12 cellular contexts compared by ENCODE assay signal in the genomic region with DNA sequence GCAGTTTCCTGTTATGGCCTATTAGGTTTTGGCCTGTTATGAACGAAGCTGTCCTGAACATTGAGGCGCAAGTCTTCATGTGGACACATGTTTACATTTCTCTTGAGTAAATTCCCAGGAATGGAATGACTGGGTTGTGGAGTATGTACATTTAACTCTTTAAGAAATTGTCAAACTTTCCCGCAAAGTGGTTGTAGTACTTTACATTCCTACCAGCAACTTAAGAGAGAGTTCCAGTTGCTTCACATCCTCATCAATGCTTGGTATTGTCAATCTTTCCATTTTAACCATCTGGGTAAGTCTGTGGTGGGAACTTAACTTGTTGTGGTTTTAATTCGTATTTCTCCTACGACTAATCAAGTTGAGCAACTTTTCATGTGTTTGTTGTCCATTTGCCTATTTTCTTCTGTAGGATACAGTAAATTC.
DNase-seq lines count a peak whose midpoint lies in the region; ATAC-seq and TF ChIP-seq lines count a peak whose summit lies in the region.
"Had no signal": no experiment of that assay in that cellular context is flagged by ENCODE, and none has a peak within 500 bp of the region (broad histone marks: within the 10 kb centered on the region; RNA-seq: fewer than 3 reads in every experiment).

No MANE protein-coding gene starts in this region.

- H3K4me3 ChIP-seq in GM23338: no peak overlapping the region

- no peaks in the 10 kb centered on the region for H3K79me2 ChIP-seq in GM23338 (replicated peaks; ENCODE audit: insufficient read depth)

- no peak overlapping the region for H3K4me2 ChIP-seq in GM23338

- no peak for ATAC-seq in GM23338
- ATAC-seq: left colon; stimulated activated memory B cell treated with anti-CD40 and anti-IgM and Interleukin-4, amounts not matched to agents 10 μg/mL and 1 μg/mL and 100 μg/mL, for 72 hours had no signal

- no peak overlapping the region for H3K27ac Mint-ChIP-seq in GM23338
- H3K27ac Mint-ChIP-seq: stimulated activated memory B cell treated with anti-CD40 and anti-IgM and Interleukin-4, amounts not matched to agents 10 μg/mL and 1 μg/mL and 100 μg/mL, for 72 hours had no signal

- H3F3A ChIP-seq in GM23338 (replicated peaks; ENCODE audit: low read depth): no peaks in the 10 kb centered on the region

- no peak for TF ChIP-seq CTCF in GM23338 (conservative IDR thresholded peaks at IDR 0.05; ENCODE audit: low read depth in 2 of 2)

- no peaks in the 10 kb centered on the region for H3K36me3 ChIP-seq in GM23338 (ENCODE audit: insufficient read depth)

- H3K9me3 Mint-ChIP-seq in GM23338: peaks cover 14% of the 10 kb centered on the region; the same call in 2 of the 3 replicates

- no peaks in the 10 kb centered on the region for H3K27me3 ChIP-seq in GM23338 (ENCODE audit: insufficient read depth)

- peak overlapping the region; percentile 79 for H3K27ac ChIP-seq in epithelial cell of prostate
- H3K27ac ChIP-seq in GM23338 (ENCODE audit: low read depth): no peak overlapping the region

- H3K9me2 ChIP-seq in GM23338 (ENCODE audit: insufficient read depth): 0 out of 2 replicates have a peak, but pooled peaks cover 5% of the 10 kb centered on the region

- no peak overlapping the region for H3K4me3 Mint-ChIP-seq in GM23338
- H3K4me3 Mint-ChIP-seq: stimulated activated memory B cell treated with anti-CD40 and anti-IgM and Interleukin-4, amounts not matched to agents 10 μg/mL and 1 μg/mL and 100 μg/mL, for 72 hours had no signal

- H2AFZ ChIP-seq in GM23338: no peak overlapping the region

- H3K4me1 Mint-ChIP-seq in GM23338: peaks cover 3% of the 10 kb centered on the region; the same call in 1 of the 3 replicates
- H3K4me1 Mint-ChIP-seq: stimulated activated memory B cell treated with anti-CD40 and anti-IgM and Interleukin-4, amounts not matched to agents 10 μg/mL and 1 μg/mL and 100 μg/mL, for 72 hours had no signal

- DNase-seq in GM04504 (ENCODE audit: low read depth) (peak; percentile 25), OCI-M1 (lab: John Stamatoyannopoulos, UW) (peak; percentile 25), epithelial cell of prostate (ENCODE audit: low read depth, low spot score) (peak; percentile 94), renal cortical epithelial cell (ENCODE audit: low read depth) (peak; percentile 95), NK-92 (lab: John Stamatoyannopoulos, UW; ENCODE audit: unreplicated experiment) (no peak), NCI-H187 (lab: John Stamatoyannopoulos, UW) (no peak), GM23338 (ENCODE audit: low spot score) (no peak), NCI-H345 treated with DMSO at 0.1 percent for 48 hours (lab: John Stamatoyannopoulos, UW; ENCODE audit: unreplicated experiment) (no peak)
- DNase-seq: left colon, MM.1S, NCI-H526 treated with DMSO at 0.1 percent for 48 hours had no signal

- H3K27me3 Mint-ChIP-seq in GM23338 (ENCODE audit: insufficient read depth, low read depth, poor library complexity): no peaks in the 10 kb centered on the region

- H3K4me1 ChIP-seq in GM23338 (ENCODE audit: insufficient read depth): no peaks in the 10 kb centered on the region

- H3K36me3 Mint-ChIP-seq in GM23338 (ENCODE audit: low read depth): peaks cover 8% of the 10 kb centered on the region; the same call in 2 of the 3 replicates
- H3K36me3 Mint-ChIP-seq: stimulated activated memory B cell treated with anti-CD40 and anti-IgM and Interleukin-4, amounts not matched to agents 10 μg/mL and 1 μg/mL and 100 μg/mL, for 72 hours had no signal

- no peaks in the 10 kb centered on the region for H4K20me1 ChIP-seq in GM23338 (replicated peaks; ENCODE audit: insufficient read depth)

TF ChIP-seq in GM23338, 12 proteins besides CTCF, POLR2A, EP300 and RAD21:
- TF ChIP-seq, protein P1, sequence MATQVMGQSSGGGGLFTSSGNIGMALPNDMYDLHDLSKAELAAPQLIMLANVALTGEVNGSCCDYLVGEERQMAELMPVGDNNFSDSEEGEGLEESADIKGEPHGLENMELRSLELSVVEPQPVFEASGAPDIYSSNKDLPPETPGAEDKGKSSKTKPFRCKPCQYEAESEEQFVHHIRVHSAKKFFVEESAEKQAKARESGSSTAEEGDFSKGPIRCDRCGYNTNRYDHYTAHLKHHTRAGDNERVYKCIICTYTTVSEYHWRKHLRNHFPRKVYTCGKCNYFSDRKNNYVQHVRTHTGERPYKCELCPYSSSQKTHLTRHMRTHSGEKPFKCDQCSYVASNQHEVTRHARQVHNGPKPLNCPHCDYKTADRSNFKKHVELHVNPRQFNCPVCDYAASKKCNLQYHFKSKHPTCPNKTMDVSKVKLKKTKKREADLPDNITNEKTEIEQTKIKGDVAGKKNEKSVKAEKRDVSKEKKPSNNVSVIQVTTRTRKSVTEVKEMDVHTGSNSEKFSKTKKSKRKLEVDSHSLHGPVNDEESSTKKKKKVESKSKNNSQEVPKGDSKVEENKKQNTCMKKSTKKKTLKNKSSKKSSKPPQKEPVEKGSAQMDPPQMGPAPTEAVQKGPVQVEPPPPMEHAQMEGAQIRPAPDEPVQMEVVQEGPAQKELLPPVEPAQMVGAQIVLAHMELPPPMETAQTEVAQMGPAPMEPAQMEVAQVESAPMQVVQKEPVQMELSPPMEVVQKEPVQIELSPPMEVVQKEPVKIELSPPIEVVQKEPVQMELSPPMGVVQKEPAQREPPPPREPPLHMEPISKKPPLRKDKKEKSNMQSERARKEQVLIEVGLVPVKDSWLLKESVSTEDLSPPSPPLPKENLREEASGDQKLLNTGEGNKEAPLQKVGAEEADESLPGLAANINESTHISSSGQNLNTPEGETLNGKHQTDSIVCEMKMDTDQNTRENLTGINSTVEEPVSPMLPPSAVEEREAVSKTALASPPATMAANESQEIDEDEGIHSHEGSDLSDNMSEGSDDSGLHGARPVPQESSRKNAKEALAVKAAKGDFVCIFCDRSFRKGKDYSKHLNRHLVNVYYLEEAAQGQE (IDR thresholded peaks at IDR 0.05; ENCODE audit: unreplicated experiment): no peak
- no peak for TF ChIP-seq ZNF114 (CRISPR knock-in tag; IDR thresholded peaks at IDR 0.05)

Comparison
In these comparisons a context has a peak if more than half of its experiments do, and no peak if none do; other contexts are left out.
1. DNase-seq: peak in GM04504 (single experiment), OCI-M1 (single experiment), epithelial cell of prostate (single experiment) and renal cortical epithelial cell (single experiment); none in NK-92 (single experiment), NCI-H187 (0 of 2), GM23338 (single experiment) and NCI-H345 treated with DMSO at 0.1 percent for 48 hours (single experiment).